ENCODE assay signal across 1 cellular context in the genomic region with DNA sequence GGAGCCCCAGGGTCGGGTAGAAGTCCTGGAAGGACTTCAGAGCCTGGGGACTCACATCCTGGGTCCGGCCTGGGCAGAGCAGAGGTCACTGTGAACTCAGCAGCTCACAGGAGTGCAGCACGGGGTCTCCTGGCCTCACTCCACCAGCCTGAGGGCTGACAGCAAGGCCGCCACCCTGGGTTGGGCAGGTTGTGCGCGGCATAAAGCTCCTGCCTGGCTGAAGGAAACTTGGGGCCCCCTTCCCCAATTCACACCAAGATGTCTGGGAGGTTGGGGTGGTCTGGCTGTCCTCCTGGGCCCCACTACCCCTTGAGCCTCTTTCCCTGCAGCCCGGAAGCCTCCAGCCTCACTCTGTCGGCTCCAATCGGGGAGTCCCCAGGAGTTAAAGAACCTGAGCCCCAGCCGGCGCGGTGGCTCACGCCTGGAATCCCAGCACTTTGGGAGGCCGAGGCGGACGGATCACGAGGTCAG.
TF ChIP-seq lines count a peak whose summit lies in the region.

No MANE protein-coding gene starts in this region.

TF ChIP-seq in HepG2, 621 proteins besides CTCF, POLR2A, EP300 and RAD21 (continued from another document):
- TF ChIP-seq, protein P1, sequence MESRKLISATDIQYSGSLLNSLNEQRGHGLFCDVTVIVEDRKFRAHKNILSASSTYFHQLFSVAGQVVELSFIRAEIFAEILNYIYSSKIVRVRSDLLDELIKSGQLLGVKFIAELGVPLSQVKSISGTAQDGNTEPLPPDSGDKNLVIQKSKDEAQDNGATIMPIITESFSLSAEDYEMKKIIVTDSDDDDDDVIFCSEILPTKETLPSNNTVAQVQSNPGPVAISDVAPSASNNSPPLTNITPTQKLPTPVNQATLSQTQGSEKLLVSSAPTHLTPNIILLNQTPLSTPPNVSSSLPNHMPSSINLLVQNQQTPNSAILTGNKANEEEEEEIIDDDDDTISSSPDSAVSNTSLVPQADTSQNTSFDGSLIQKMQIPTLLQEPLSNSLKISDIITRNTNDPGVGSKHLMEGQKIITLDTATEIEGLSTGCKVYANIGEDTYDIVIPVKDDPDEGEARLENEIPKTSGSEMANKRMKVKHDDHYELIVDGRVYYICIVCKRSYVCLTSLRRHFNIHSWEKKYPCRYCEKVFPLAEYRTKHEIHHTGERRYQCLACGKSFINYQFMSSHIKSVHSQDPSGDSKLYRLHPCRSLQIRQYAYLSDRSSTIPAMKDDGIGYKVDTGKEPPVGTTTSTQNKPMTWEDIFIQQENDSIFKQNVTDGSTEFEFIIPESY (CRISPR knock-in tag; IDR thresholded peaks at IDR 0.05) = peak; percentile 43; the same call in 1 of the 2 replicates
- TF ChIP-seq ZFP82 (CRISPR knock-in tag; IDR thresholded peaks at IDR 0.05; ENCODE audit: borderline replicate concordance) = no peak
- TF ChIP-seq ZNF816 (CRISPR knock-in tag; IDR thresholded peaks at IDR 0.05; ENCODE audit: borderline replicate concordance) = 0 out of 2 replicates have a peak, but pooled peaks have one; percentile 29
- no peak for TF ChIP-seq ZNF260 (CRISPR knock-in tag; IDR thresholded peaks at IDR 0.05; ENCODE audit: borderline replicate concordance, low read depth)
- no peak for TF ChIP-seq SP140L (CRISPR knock-in tag; IDR thresholded peaks at IDR 0.05; ENCODE audit: borderline replicate concordance)
- TF ChIP-seq NFYB (CRISPR knock-in tag; IDR thresholded peaks at IDR 0.05) = no peak
- no peak for TF ChIP-seq SYNCRIP (IDR thresholded peaks at IDR 0.05; ENCODE audit: insufficient read depth, low read depth, low read length)
- TF ChIP-seq RFX3 (CRISPR knock-in tag; IDR thresholded peaks at IDR 0.05) = no peak
- peak; percentile 58 for TF ChIP-seq SPEN (CRISPR knock-in tag; IDR thresholded peaks at IDR 0.05; ENCODE audit: low read depth)
- TF ChIP-seq CREB1 (IDR thresholded peaks at IDR 0.05) = no peak
- no peak for TF ChIP-seq CREB1 (CRISPR knock-in tag; IDR thresholded peaks at IDR 0.05)
- TF ChIP-seq ZNF782 (CRISPR knock-in tag; IDR thresholded peaks at IDR 0.05; ENCODE audit: borderline replicate concordance) = no peak
- no peak for TF ChIP-seq NBN (conservative IDR thresholded peaks at IDR 0.05)
- TF ChIP-seq, protein P2, sequence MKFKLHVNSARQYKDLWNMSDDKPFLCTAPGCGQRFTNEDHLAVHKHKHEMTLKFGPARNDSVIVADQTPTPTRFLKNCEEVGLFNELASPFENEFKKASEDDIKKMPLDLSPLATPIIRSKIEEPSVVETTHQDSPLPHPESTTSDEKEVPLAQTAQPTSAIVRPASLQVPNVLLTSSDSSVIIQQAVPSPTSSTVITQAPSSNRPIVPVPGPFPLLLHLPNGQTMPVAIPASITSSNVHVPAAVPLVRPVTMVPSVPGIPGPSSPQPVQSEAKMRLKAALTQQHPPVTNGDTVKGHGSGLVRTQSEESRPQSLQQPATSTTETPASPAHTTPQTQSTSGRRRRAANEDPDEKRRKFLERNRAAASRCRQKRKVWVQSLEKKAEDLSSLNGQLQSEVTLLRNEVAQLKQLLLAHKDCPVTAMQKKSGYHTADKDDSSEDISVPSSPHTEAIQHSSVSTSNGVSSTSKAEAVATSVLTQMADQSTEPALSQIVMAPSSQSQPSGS (CRISPR knock-in tag; IDR thresholded peaks at IDR 0.05) = no peak
- TF ChIP-seq FOXA3 (CRISPR knock-in tag; IDR thresholded peaks at IDR 0.05) = no peak
- TF ChIP-seq U2AF2 (IDR thresholded peaks at IDR 0.05; ENCODE audit: low read depth, low read length) = no peak
- TF ChIP-seq HHEX (CRISPR knock-in tag; IDR thresholded peaks at IDR 0.05) = no peak
- TF ChIP-seq, protein P3, sequence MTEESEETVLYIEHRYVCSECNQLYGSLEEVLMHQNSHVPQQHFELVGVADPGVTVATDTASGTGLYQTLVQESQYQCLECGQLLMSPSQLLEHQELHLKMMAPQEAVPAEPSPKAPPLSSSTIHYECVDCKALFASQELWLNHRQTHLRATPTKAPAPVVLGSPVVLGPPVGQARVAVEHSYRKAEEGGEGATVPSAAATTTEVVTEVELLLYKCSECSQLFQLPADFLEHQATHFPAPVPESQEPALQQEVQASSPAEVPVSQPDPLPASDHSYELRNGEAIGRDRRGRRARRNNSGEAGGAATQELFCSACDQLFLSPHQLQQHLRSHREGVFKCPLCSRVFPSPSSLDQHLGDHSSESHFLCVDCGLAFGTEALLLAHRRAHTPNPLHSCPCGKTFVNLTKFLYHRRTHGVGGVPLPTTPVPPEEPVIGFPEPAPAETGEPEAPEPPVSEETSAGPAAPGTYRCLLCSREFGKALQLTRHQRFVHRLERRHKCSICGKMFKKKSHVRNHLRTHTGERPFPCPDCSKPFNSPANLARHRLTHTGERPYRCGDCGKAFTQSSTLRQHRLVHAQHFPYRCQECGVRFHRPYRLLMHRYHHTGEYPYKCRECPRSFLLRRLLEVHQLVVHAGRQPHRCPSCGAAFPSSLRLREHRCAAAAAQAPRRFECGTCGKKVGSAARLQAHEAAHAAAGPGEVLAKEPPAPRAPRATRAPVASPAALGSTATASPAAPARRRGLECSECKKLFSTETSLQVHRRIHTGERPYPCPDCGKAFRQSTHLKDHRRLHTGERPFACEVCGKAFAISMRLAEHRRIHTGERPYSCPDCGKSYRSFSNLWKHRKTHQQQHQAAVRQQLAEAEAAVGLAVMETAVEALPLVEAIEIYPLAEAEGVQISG (CRISPR knock-in tag; IDR thresholded peaks at IDR 0.05) = no peak
- peak; percentile 25; the same call in 1 of the 2 replicates for TF ChIP-seq SALL1 (CRISPR knock-in tag; IDR thresholded peaks at IDR 0.05)
- TF ChIP-seq MED1 (CRISPR knock-in tag; IDR thresholded peaks at IDR 0.05) = peak; percentile 37; the same call in 1 of the 2 replicates
- TF ChIP-seq ZNF674 (CRISPR knock-in tag; IDR thresholded peaks at IDR 0.05; ENCODE audit: low read depth) = no peak
- TF ChIP-seq ZNF230 (CRISPR knock-in tag; IDR thresholded peaks at IDR 0.05) = no peak
- TF ChIP-seq ZNF550 (CRISPR knock-in tag; IDR thresholded peaks at IDR 0.05; ENCODE audit: borderline replicate concordance) = no peak
- TF ChIP-seq HNRNPL (IDR thresholded peaks at IDR 0.05; ENCODE audit: low read depth, low read length) = no peak
- no peak for TF ChIP-seq ZNF430 (CRISPR knock-in tag; IDR thresholded peaks at IDR 0.05)
- no peak for TF ChIP-seq ZNF30 (CRISPR knock-in tag; IDR thresholded peaks at IDR 0.05)
- TF ChIP-seq MEIS1 (CRISPR knock-in tag; IDR thresholded peaks at IDR 0.05; ENCODE audit: borderline replicate concordance) = no peak
- TF ChIP-seq ZNF335 (CRISPR knock-in tag; IDR thresholded peaks at IDR 0.05) = no peak
- TF ChIP-seq ZNF136 (CRISPR knock-in tag; IDR thresholded peaks at IDR 0.05; ENCODE audit: low read depth) = no peak
- TF ChIP-seq, protein P4, sequence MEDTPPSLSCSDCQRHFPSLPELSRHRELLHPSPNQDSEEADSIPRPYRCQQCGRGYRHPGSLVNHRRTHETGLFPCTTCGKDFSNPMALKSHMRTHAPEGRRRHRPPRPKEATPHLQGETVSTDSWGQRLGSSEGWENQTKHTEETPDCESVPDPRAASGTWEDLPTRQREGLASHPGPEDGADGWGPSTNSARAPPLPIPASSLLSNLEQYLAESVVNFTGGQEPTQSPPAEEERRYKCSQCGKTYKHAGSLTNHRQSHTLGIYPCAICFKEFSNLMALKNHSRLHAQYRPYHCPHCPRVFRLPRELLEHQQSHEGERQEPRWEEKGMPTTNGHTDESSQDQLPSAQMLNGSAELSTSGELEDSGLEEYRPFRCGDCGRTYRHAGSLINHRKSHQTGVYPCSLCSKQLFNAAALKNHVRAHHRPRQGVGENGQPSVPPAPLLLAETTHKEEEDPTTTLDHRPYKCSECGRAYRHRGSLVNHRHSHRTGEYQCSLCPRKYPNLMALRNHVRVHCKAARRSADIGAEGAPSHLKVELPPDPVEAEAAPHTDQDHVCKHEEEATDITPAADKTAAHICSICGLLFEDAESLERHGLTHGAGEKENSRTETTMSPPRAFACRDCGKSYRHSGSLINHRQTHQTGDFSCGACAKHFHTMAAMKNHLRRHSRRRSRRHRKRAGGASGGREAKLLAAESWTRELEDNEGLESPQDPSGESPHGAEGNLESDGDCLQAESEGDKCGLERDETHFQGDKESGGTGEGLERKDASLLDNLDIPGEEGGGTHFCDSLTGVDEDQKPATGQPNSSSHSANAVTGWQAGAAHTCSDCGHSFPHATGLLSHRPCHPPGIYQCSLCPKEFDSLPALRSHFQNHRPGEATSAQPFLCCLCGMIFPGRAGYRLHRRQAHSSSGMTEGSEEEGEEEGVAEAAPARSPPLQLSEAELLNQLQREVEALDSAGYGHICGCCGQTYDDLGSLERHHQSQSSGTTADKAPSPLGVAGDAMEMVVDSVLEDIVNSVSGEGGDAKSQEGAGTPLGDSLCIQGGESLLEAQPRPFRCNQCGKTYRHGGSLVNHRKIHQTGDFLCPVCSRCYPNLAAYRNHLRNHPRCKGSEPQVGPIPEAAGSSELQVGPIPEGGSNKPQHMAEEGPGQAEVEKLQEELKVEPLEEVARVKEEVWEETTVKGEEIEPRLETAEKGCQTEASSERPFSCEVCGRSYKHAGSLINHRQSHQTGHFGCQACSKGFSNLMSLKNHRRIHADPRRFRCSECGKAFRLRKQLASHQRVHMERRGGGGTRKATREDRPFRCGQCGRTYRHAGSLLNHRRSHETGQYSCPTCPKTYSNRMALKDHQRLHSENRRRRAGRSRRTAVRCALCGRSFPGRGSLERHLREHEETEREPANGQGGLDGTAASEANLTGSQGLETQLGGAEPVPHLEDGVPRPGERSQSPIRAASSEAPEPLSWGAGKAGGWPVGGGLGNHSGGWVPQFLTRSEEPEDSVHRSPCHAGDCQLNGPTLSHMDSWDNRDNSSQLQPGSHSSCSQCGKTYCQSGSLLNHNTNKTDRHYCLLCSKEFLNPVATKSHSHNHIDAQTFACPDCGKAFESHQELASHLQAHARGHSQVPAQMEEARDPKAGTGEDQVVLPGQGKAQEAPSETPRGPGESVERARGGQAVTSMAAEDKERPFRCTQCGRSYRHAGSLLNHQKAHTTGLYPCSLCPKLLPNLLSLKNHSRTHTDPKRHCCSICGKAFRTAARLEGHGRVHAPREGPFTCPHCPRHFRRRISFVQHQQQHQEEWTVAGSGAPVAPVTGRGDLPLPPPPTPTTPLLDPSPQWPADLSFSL (CRISPR knock-in tag; IDR thresholded peaks at IDR 0.05) = no peak
- no peak for TF ChIP-seq SCMH1 (CRISPR knock-in tag; IDR thresholded peaks at IDR 0.05; ENCODE audit: borderline replicate concordance)
- no peak for TF ChIP-seq ZEB1 (IDR thresholded peaks at IDR 0.05; ENCODE audit: insufficient replicate concordance, low read depth)
- TF ChIP-seq ZNF720 (CRISPR knock-in tag; IDR thresholded peaks at IDR 0.05) = no peak
- no peak for TF ChIP-seq NFYC (CRISPR knock-in tag; IDR thresholded peaks at IDR 0.05)
- TF ChIP-seq FOXP1 (IDR thresholded peaks at IDR 0.05) = no peak
- no peak for TF ChIP-seq FOXP1 (CRISPR knock-in tag; IDR thresholded peaks at IDR 0.05)
